In the genomic region with DNA sequence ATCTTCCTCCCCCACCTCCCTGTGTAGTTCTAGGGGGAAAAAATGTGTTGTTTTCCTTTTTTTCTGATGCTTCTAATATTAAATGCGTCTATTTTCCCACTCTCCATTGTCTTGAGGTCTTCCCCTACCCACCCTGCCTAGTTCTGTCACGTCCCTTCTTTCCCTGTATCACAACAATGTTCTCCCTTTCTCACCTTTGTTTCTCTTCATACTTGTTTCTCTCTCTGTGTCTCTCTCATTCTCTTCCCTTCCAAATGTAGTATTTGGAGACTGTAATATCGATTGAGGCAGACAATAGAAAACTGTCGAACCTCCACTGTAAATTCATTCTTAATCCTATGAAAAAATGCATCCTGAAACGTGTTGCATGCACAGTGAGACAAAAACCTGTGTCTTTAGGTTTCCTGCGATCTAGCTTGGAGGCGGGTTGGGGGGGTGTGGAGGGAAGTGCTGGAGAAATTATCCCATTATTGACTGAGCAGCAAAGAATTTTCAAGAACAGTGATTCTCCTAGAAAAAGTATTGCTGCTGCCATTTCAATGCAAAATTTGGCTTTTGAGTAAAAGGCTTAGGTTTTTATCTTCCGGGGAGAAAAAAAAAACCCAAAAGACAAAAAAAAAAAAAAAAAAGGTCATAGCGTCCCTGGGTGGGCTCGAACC, we compare ENCODE assay signal across 1 cellular context.
TF ChIP-seq lines count a peak whose summit lies in the region.

No MANE protein-coding gene starts in this region.

TF ChIP-seq in HepG2, 621 proteins besides CTCF, POLR2A, EP300 and RAD21 (continues in another document):
- TF ChIP-seq ZNF780A (CRISPR knock-in tag; IDR thresholded peaks at IDR 0.05) (0 out of 2 replicates have a peak, but pooled peaks have one; percentile 11), SIN3B (IDR thresholded peaks at IDR 0.05; ENCODE audit: low read length) (no peak), ZNF138 (CRISPR knock-in tag; IDR thresholded peaks at IDR 0.05; ENCODE audit: low read depth) (no peak), ZNF343 (CRISPR knock-in tag; IDR thresholded peaks at IDR 0.05) (peak; percentile 42; the same call in 1 of the 2 replicates), PATZ1 (CRISPR knock-in tag; IDR thresholded peaks at IDR 0.05) (0 out of 2 replicates have a peak, but pooled peaks have one; percentile 7), FOXK2 (IDR thresholded peaks at IDR 0.05) (peak; percentile 14; the same call in 1 of the 2 replicates), NFE2L2 (IDR thresholded peaks at IDR 0.05; ENCODE audit: low read length) (0 out of 2 replicates have a peak, but pooled peaks have one; percentile 4), CHD4 (IDR thresholded peaks at IDR 0.05; ENCODE audit: borderline replicate concordance, low read length) (peak; percentile 94; the same call in 1 of the 2 replicates), SP5 (CRISPR knock-in tag; IDR thresholded peaks at IDR 0.05; ENCODE audit: borderline replicate concordance, low read depth) (0 out of 2 replicates have a peak, but pooled peaks have one; percentile 6), NCOR1 (IDR thresholded peaks at IDR 0.05; ENCODE audit: borderline replicate concordance, low read length) (peak; percentile 72; the same call in 1 of the 2 replicates), CREM (IDR thresholded peaks at IDR 0.05) (0 out of 2 replicates have a peak, but pooled peaks have one; percentile 32), CREM (CRISPR knock-in tag; IDR thresholded peaks at IDR 0.05) (no peak), ATF1 (CRISPR knock-in tag; IDR thresholded peaks at IDR 0.05) (peak; percentile 38; the same call in 1 of the 2 replicates), ATF6 (CRISPR knock-in tag; conservative IDR thresholded peaks at IDR 0.05) (0 out of 2 replicates have a peak, but pooled peaks have one; percentile 45), ZNF281 (CRISPR knock-in tag; IDR thresholded peaks at IDR 0.05; ENCODE audit: borderline replicate concordance) (no peak), ZNF709 (CRISPR knock-in tag; IDR thresholded peaks at IDR 0.05) (no peak)
- TF ChIP-seq, protein P1, sequence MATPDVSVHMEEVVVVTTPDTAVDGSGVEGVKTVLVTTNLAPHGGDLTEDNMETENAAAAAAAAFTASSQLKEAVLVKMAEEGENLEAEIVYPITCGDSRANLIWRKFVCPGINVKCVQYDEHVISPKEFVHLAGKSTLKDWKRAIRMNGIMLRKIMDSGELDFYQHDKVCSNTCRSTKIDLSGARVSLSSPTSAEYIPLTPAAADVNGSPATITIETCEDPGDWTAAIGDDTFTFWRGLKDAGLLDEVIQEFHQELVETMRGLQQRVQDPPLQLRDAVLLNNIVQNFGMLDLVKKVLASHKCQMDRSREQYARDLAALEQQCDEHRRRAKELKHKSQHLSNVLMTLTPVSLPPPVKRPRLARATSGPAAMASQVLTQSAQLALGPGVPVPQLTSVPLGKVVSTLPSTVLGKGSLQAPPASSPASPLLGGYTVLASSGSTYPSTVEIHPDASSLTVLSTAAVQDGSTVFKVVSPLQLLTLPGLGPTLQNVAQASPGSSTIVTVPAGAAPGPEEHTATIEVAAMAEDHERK (CRISPR knock-in tag; IDR thresholded peaks at IDR 0.05; ENCODE audit: low read depth), result no peak
- TF ChIP-seq, protein P2, sequence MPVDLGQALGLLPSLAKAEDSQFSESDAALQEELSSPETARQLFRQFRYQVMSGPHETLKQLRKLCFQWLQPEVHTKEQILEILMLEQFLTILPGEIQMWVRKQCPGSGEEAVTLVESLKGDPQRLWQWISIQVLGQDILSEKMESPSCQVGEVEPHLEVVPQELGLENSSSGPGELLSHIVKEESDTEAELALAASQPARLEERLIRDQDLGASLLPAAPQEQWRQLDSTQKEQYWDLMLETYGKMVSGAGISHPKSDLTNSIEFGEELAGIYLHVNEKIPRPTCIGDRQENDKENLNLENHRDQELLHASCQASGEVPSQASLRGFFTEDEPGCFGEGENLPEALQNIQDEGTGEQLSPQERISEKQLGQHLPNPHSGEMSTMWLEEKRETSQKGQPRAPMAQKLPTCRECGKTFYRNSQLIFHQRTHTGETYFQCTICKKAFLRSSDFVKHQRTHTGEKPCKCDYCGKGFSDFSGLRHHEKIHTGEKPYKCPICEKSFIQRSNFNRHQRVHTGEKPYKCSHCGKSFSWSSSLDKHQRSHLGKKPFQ (CRISPR knock-in tag; IDR thresholded peaks at IDR 0.05; ENCODE audit: insufficient replicate concordance), result peak; percentile 9
- TF ChIP-seq, protein P3, sequence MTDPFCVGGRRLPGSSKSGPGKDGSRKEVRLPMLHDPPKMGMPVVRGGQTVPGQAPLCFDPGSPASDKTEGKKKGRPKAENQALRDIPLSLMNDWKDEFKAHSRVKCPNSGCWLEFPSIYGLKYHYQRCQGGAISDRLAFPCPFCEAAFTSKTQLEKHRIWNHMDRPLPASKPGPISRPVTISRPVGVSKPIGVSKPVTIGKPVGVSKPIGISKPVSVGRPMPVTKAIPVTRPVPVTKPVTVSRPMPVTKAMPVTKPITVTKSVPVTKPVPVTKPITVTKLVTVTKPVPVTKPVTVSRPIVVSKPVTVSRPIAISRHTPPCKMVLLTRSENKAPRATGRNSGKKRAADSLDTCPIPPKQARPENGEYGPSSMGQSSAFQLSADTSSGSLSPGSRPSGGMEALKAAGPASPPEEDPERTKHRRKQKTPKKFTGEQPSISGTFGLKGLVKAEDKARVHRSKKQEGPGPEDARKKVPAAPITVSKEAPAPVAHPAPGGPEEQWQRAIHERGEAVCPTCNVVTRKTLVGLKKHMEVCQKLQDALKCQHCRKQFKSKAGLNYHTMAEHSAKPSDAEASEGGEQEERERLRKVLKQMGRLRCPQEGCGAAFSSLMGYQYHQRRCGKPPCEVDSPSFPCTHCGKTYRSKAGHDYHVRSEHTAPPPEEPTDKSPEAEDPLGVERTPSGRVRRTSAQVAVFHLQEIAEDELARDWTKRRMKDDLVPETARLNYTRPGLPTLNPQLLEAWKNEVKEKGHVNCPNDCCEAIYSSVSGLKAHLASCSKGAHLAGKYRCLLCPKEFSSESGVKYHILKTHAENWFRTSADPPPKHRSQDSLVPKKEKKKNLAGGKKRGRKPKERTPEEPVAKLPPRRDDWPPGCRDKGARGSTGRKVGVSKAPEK (CRISPR knock-in tag; IDR thresholded peaks at IDR 0.05; ENCODE audit: borderline replicate concordance), result 0 out of 2 replicates have a peak, but pooled peaks have one; percentile 3
- TF ChIP-seq, protein P4, sequence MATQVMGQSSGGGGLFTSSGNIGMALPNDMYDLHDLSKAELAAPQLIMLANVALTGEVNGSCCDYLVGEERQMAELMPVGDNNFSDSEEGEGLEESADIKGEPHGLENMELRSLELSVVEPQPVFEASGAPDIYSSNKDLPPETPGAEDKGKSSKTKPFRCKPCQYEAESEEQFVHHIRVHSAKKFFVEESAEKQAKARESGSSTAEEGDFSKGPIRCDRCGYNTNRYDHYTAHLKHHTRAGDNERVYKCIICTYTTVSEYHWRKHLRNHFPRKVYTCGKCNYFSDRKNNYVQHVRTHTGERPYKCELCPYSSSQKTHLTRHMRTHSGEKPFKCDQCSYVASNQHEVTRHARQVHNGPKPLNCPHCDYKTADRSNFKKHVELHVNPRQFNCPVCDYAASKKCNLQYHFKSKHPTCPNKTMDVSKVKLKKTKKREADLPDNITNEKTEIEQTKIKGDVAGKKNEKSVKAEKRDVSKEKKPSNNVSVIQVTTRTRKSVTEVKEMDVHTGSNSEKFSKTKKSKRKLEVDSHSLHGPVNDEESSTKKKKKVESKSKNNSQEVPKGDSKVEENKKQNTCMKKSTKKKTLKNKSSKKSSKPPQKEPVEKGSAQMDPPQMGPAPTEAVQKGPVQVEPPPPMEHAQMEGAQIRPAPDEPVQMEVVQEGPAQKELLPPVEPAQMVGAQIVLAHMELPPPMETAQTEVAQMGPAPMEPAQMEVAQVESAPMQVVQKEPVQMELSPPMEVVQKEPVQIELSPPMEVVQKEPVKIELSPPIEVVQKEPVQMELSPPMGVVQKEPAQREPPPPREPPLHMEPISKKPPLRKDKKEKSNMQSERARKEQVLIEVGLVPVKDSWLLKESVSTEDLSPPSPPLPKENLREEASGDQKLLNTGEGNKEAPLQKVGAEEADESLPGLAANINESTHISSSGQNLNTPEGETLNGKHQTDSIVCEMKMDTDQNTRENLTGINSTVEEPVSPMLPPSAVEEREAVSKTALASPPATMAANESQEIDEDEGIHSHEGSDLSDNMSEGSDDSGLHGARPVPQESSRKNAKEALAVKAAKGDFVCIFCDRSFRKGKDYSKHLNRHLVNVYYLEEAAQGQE (IDR thresholded peaks at IDR 0.05; ENCODE audit: borderline replicate concordance in 1 of 2, low read depth in 1 of 2, low read length in 2 of 2), result peak in 1 of 2 experiments; percentile 40; a peak in 1 of 4 replicates
